Comparison of ENCODE assay signal across 8 cellular contexts in genomic region chr13:26698392-26699196, GRCh38.
A peak's percentile ranks its signal among the peaks of the same experiment; 100 is the strongest.
DNase-seq lines count a peak whose midpoint lies in the region; ATAC-seq and TF ChIP-seq lines count a peak whose summit lies in the region.

No MANE protein-coding gene starts in this region.

- DNase-seq in DND-41 (peak; percentile 82), NCI-H748 (lab: John Stamatoyannopoulos, UW; ENCODE audit: unreplicated experiment) (peak; percentile 90), ecto neural progenitor cell (ENCODE audit: low spot score) (peak; percentile 92), lower lobe of right lung (peak; percentile 81)
- DNase-seq in activated CD4-positive, alpha-beta T cell treated with anti-CD3 and anti-CD28 coated beads, Interleukin-2, amount 50 U/mL, for 24 hours (ENCODE audit: low read depth in 1 of 2, low spot score in 1 of 2) = peak; percentile 74 to 75
- peak; percentile 71 for DNase-seq in stimulated activated CD8-positive, alpha-beta memory T cell treated with anti-CD3 and anti-CD28 coated beads, Interleukin-12 subunit alpha, Interleukin-12 subunit beta, amount 100 ng/mL, for 1 hour (ENCODE audit: low read depth)

- peak; percentile 93 for ATAC-seq in DND-41 (ENCODE audit: insufficient read depth, low read depth)
- peak; percentile 52 for ATAC-seq in HG02938 (IDR thresholded peaks at IDR 0.05; ENCODE audit: unreplicated experiment)
- ATAC-seq in lower lobe of right lung = peak; percentile 91
- no peak for ATAC-seq in GM19455 (IDR thresholded peaks at IDR 0.05; ENCODE audit: unreplicated experiment)

- H3K9me3 ChIP-seq in DND-41 (ENCODE audit: insufficient read depth, low read length, severe bottlenecking) = no peaks in the 10 kb centered on the region
- H3K9me3 ChIP-seq in lower lobe of right lung = no peaks in the 10 kb centered on the region

- peak overlapping the region; percentile 63 for H2AFZ ChIP-seq in DND-41 (ENCODE audit: low read depth, low read length)

- peak overlapping the region in 1 of 2 experiments; percentile 29; a peak in 1 of 4 replicates for H3K4me3 ChIP-seq in DND-41 (ENCODE audit: low read depth in 1 of 2, low read length in 2 of 2)
- H3K4me3 ChIP-seq in lower lobe of right lung = no peak overlapping the region

- no peak overlapping the region for H3K27ac ChIP-seq in DND-41 (ENCODE audit: low read length)
- H3K27ac ChIP-seq in lower lobe of right lung = no peak overlapping the region

- TF ChIP-seq CTCF in DND-41 (IDR thresholded peaks at IDR 0.05; ENCODE audit: borderline replicate concordance, extremely low read depth, low read length, poor library complexity, severe bottlenecking) (peak; percentile 98), lower lobe of right lung (IDR thresholded peaks at IDR 0.05) (peak; percentile 98)

- no peaks in the 10 kb centered on the region for H4K20me1 ChIP-seq in DND-41 (ENCODE audit: insufficient read depth, low read length)

- intact Hi-C loops in lower lobe of right lung (cut with DNase I) = no loop called here

- no peaks in the 10 kb centered on the region for H3K79me2 ChIP-seq in DND-41 (ENCODE audit: insufficient read depth, low read length)

- peak overlapping the region; percentile 53; the same call in 1 of the 2 replicates for H3K4me2 ChIP-seq in DND-41 (ENCODE audit: insufficient read depth, low read length)

- no peak overlapping the region for H3K9ac ChIP-seq in DND-41 (ENCODE audit: low read depth, low read length)

- peaks cover 6% of the 10 kb centered on the region for H3K27me3 ChIP-seq in DND-41 (ENCODE audit: insufficient read depth, low read length, poor library complexity)
- H3K27me3 ChIP-seq in lower lobe of right lung (ENCODE audit: low read depth) = no peaks in the 10 kb centered on the region

- no peaks in the 10 kb centered on the region for H3K36me3 ChIP-seq in DND-41 (ENCODE audit: insufficient read depth, low read length)
- H3K36me3 ChIP-seq in lower lobe of right lung = no peaks in the 10 kb centered on the region

- peaks cover 4% of the 10 kb centered on the region for H3K4me1 ChIP-seq in DND-41 (ENCODE audit: insufficient read depth, low read length)
- peaks cover 5% of the 10 kb centered on the region for H3K4me1 ChIP-seq in lower lobe of right lung
